Comparison of ENCODE assay signal across 26 cellular contexts in genomic region chr3:52147804-52148203, GRCh38. TPM values are rescaled to one million over a fixed set of nuclear protein-coding genes. Genes with fewer than 3 reads are reported as not detected.
DNase-seq lines count a peak whose midpoint lies in the region; ATAC-seq and TF ChIP-seq lines count a peak whose summit lies in the region.
"Had no signal": no experiment of that assay in that cellular context is flagged by ENCODE, and none has a peak within 500 bp of the region (broad histone marks: within the 10 kb centered on the region; RNA-seq: fewer than 3 reads in every experiment).

No MANE protein-coding gene starts in this region.

- no peak for TF ChIP-seq CTCF in chondrocyte (IDR thresholded peaks at IDR 0.05)
- no peak for TF ChIP-seq CTCF in lower lobe of right lung (IDR thresholded peaks at IDR 0.05)
- no peak for TF ChIP-seq CTCF in right lobe of liver (IDR thresholded peaks at IDR 0.05)
- no peak for TF ChIP-seq CTCF in GM13976 (IDR thresholded peaks at IDR 0.05; ENCODE audit: borderline replicate concordance, control extremely low read depth, extremely low read depth, insufficient read depth, missing control alignments)

- H3K36me3 ChIP-seq in lower lobe of right lung (peaks cover 6% of the 10 kb centered on the region), right lobe of liver (peaks cover 0 to 9% (median 0%) of the 10 kb centered on the region in 4 donors)

- H3K27ac ChIP-seq in lower lobe of right lung (no peak overlapping the region), right lobe of liver (no peak overlapping the region)
- H3K27ac ChIP-seq: 22Rv1, HL-60, PC-9 had no signal

- H3K9me3 Mint-ChIP-seq in chondrocyte (ENCODE audit: low read depth) = no peaks in the 10 kb centered on the region
- H3K9me3 Mint-ChIP-seq: CD4-positive, CD25-positive, alpha-beta regulatory T cell had no signal

- H3K4me3 ChIP-seq in lower lobe of right lung = no peak overlapping the region
- no peak overlapping the region for H3K4me3 ChIP-seq in right lobe of liver
- H3K4me3 ChIP-seq: PC-9 had no signal

- DNase-seq in DMS53 (lab: John Stamatoyannopoulos, UW) (peak; percentile 12), DMS53 treated with DMSO at 0.1 percent for 48 hours (lab: John Stamatoyannopoulos, UW; ENCODE audit: unreplicated experiment) (no peak), chondrocyte (ENCODE audit: low spot score) (peak; percentile 43), lower lobe of right lung (peak; percentile 17), right lobe of liver (no peak), GM13976 (ENCODE audit: low spot score) (no peak), Right ventricle myocardium superior (no peak)
- no peak for DNase-seq in stimulated activated naive CD4-positive, alpha-beta T cell (lab: John Stamatoyannopoulos, UW)
- DNase-seq: CD4-positive, CD25-positive, alpha-beta regulatory T cell; DMS79; GF-D8; HCEC 1CT; Karpas-422; NCI-H1092 treated with DMSO at 0.1 percent for 48 hours; NCI-H1436; NCI-H187; NCI-H2081 treated with DMSO at 0.1 percent for 48 hours; NCI-H2171 treated with DMSO at 0.1 percent for 48 hours; NCI-H345; NCI-H510A treated with DMSO at 0.1 percent for 48 hours; NCI-H82; NK-92 treated with Interleukin-12 subunit alpha and Interleukin-12 subunit beta, amount 100 ng/mL, for 24 hours; PC-9; SHP77 had no signal

- no peaks in the 10 kb centered on the region for H3K9me3 ChIP-seq in lower lobe of right lung
- no peaks in the 10 kb centered on the region for H3K9me3 ChIP-seq in right lobe of liver

- no peak for ATAC-seq in lower lobe of right lung
- ATAC-seq in right lobe of liver = no peak
- ATAC-seq in Right ventricle myocardium superior (ENCODE audit: poor library complexity) = no peak

- H3K4me1 Mint-ChIP-seq in chondrocyte (ENCODE audit: low read depth) = peaks cover 3% of the 10 kb centered on the region

- no peaks in the 10 kb centered on the region for H3K27me3 ChIP-seq in lower lobe of right lung (ENCODE audit: low read depth)
- H3K27me3 ChIP-seq in right lobe of liver = no peaks in the 10 kb centered on the region

- intact Hi-C loops in lower lobe of right lung (cut with DNase I) = loop anchor here (10.0 kb wide), 1 partner anchor 143 kb away; no protein-coding TSS in a partner anchor
- intact Hi-C loops in right lobe of liver (cut with DNase I) = no loop called here
- intact Hi-C loops in Right ventricle myocardium superior (cut with DNase I) = no loop called here

- H3K36me3 Mint-ChIP-seq in chondrocyte (ENCODE audit: low read depth) = peaks cover 2% of the 10 kb centered on the region
- H3K36me3 Mint-ChIP-seq: CD4-positive, CD25-positive, alpha-beta regulatory T cell had no signal

- no peak overlapping the region for H3K4me3 Mint-ChIP-seq in chondrocyte (ENCODE audit: unreplicated experiment)
- H3K4me3 Mint-ChIP-seq: CD4-positive, CD25-positive, alpha-beta regulatory T cell had no signal

- 94% methylated on average over 6 of the region's 8 CpGs for WGBS in right lobe of liver (ENCODE audit: insufficient coverage, low coverage, low lambda C conversion rate, missing lambda C conversion rate)

- no peak overlapping the region for H3K27ac Mint-ChIP-seq in chondrocyte (ENCODE audit: unreplicated experiment)
- H3K27ac Mint-ChIP-seq: CD4-positive, CD25-positive, alpha-beta regulatory T cell had no signal

- H3K27me3 Mint-ChIP-seq in chondrocyte (ENCODE audit: low read depth) = no peaks in the 10 kb centered on the region
- H3K27me3 Mint-ChIP-seq: CD4-positive, CD25-positive, alpha-beta regulatory T cell had no signal

- in situ Hi-C loops in GM13976 (cut with MboI; ENCODE audit: low sequenced_read_pairs, unreplicated experiment) = no loop called here

- TF ChIP-seq POLR2A in right lobe of liver (IDR thresholded peaks at IDR 0.05) = no peak

- peaks cover 5% of the 10 kb centered on the region for H3K4me1 ChIP-seq in lower lobe of right lung
- H3K4me1 ChIP-seq in right lobe of liver = no peaks in the 10 kb centered on the region

RNA-seq across cellular contexts. Expression of gene POC1A, which starts 6.4 kb away (rescaled TPM):
- total RNA-seq in chondrocyte = 5.3 to 5.7 TPM (median 5.5 TPM) in 3 replicates
- total RNA-seq in lower lobe of right lung = 2.7 TPM
- 1 to 10 TPM; 2.0 to 4.3 (median 3.2) TPM for total RNA-seq in right lobe of liver
- 1.5 TPM for total RNA-seq in Right ventricle myocardium superior

RNA-seq across cellular contexts. Expression of gene ALAS1, which starts 50.2 kb away (rescaled TPM):
- total RNA-seq in chondrocyte (37.5 to 39.8 TPM (median 38.3 TPM) in 3 replicates), lower lobe of right lung (103 TPM), right lobe of liver (100 to 1,000 TPM in 4 of 6 experiments, 10 to 100 TPM in 2; 73.4 to 783 (median 147) TPM), Right ventricle myocardium superior (160 TPM)

Comparison
In these comparisons a context has a peak if more than half of its experiments do, and no peak if none do; other contexts are left out.
1. DNase-seq: peak in DMS53 (single experiment), chondrocyte (single experiment) and lower lobe of right lung (single experiment); none in DMS53 treated with DMSO at 0.1 percent for 48 hours (single experiment), right lobe of liver (0 of 3), stimulated activated naive CD4-positive, alpha-beta T cell (0 of 6), GM13976 (single experiment) and Right ventricle myocardium superior (single experiment).